In the genomic region with DNA sequence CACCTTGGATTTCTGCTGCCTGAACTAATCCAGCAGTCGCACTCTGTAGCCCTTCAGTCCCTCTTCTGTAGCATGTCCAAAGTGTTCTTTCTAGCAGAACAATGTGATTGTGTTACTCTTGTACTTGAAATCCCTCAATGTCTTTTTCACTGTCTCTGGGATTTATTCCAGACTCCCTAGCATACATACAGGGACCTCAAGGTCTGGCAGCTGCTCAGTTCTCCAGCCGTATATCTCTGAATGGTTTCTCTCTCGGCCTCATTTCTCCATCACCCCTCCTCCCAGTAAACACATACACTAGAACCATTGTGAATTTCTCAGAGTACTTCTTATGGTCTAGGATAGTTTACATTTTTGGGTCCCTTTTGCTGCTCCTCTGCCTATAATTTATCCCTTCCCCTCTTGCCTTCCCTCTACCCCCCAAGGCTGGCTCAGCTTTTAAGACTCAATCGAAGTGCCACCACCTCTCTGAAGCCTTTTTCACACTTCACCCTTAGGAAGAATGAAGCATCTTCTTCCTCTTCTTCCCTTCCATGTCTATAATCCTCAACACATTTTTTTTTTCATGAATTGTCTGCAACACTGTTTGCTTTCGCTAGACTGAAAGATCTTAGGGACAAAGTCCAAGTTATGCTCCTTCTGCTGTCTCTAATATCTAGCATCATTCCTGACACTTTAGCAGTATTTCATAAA, we compare ENCODE assay signal across 32 cellular contexts.
A peak's percentile ranks its signal among the peaks of the same experiment; 100 is the strongest.
DNase-seq lines count a peak whose midpoint lies in the region; ATAC-seq, FAIRE-seq and TF ChIP-seq lines count a peak whose summit lies in the region.
"Had no signal": no experiment of that assay in that cellular context is flagged by ENCODE, and none has a peak within 500 bp of the region (broad histone marks: within the 10 kb centered on the region; RNA-seq: fewer than 3 reads in every experiment).

No MANE protein-coding gene starts in this region.

- peaks cover 4% of the 10 kb centered on the region for H3K9me3 Mint-ChIP-seq in stimulated activated memory B cell treated with anti-CD40 and anti-IgM and Interleukin-4, amounts not matched to agents 10 μg/mL and 1 μg/mL and 100 μg/mL, for 72 hours
- peaks cover 18% of the 10 kb centered on the region for H3K9me3 Mint-ChIP-seq in activated CD4-positive, alpha-beta T cell treated with anti-CD3 and anti-CD28 coated beads, Interleukin-2, amount 10 ng/mL, durations not matched to agents 24 days and 14 days
- H3K9me3 Mint-ChIP-seq: activated naive CD4-positive, alpha-beta T cell treated with anti-CD3 and anti-CD28 coated beads, Interleukin-2, amount 50 U/mL, for 24 hours; activated T-helper 17 cell treated with anti-CD3 and anti-CD28 coated beads, Interleukin-2, amount 50 U/mL, for 72 hours had no signal

- H3K4me3 Mint-ChIP-seq in stimulated activated memory B cell treated with anti-CD40 and anti-IgM and Interleukin-4, amounts not matched to agents 10 μg/mL and 1 μg/mL and 100 μg/mL, for 72 hours = no peak overlapping the region
- H3K4me3 Mint-ChIP-seq in activated CD4-positive, alpha-beta T cell treated with anti-CD3 and anti-CD28 coated beads, Interleukin-2, amount 10 ng/mL, durations not matched to agents 24 days and 14 days = no peak overlapping the region
- H3K4me3 Mint-ChIP-seq: activated CD4-positive, alpha-beta memory T cell treated with anti-CD3 and anti-CD28 coated beads, Interleukin-2, amount 10 ng/mL, durations not matched to agents 7 days and 5 days; activated naive CD4-positive, alpha-beta T cell treated with anti-CD3 and anti-CD28 coated beads, Interleukin-2, amount 50 U/mL, for 24 hours; activated T-helper 17 cell treated with anti-CD3 and anti-CD28 coated beads, Interleukin-2, amount 50 U/mL, for 72 hours; endodermal cell; neural progenitor cell had no signal

- H3K36me3 Mint-ChIP-seq in stimulated activated memory B cell treated with anti-CD40 and anti-IgM and Interleukin-4, amounts not matched to agents 10 μg/mL and 1 μg/mL and 100 μg/mL, for 72 hours = peaks cover 16% of the 10 kb centered on the region
- peaks cover 8% of the 10 kb centered on the region for H3K36me3 Mint-ChIP-seq in activated CD4-positive, alpha-beta T cell treated with anti-CD3 and anti-CD28 coated beads, Interleukin-2, amount 10 ng/mL, durations not matched to agents 24 days and 14 days (ENCODE audit: low read depth)

- ATAC-seq in stimulated activated memory B cell treated with anti-CD40 and anti-IgM and Interleukin-4, amounts not matched to agents 10 μg/mL and 1 μg/mL and 100 μg/mL, for 72 hours = no peak
- ATAC-seq in HG03159 (IDR thresholded peaks at IDR 0.05; ENCODE audit: unreplicated experiment) = no peak
- ATAC-seq: activated T-helper 17 cell treated with anti-CD3 and anti-CD28 coated beads, Interleukin-2, amount 50 U/mL, for 72 hours; gastroesophageal sphincter; stimulated activated naive CD8-positive, alpha-beta T cell treated with anti-CD3 and anti-CD28 coated beads, Interleukin-15, Interleukin-2, amounts not matched to agents 100 U/mL and 50 U/mL, for 24 hours had no signal

- H3K27me3 ChIP-seq in vagina = no peaks in the 10 kb centered on the region
- H3K27me3 ChIP-seq: BLaER1 treated with 17β-estradiol and CSF1 and Interleukin-3, amounts not matched to agents 10 nM and 100 nM; gastroesophageal sphincter; neural progenitor cell; SJSA1; tibial artery had no signal

- H3K4me1 ChIP-seq in vagina = no peaks in the 10 kb centered on the region

- no peak overlapping the region for H3K4me3 ChIP-seq in vagina
- H3K4me3 ChIP-seq: gastroesophageal sphincter, left ventricle myocardium inferior, neural progenitor cell, SJSA1, tibial artery had no signal

- H3K4me1 Mint-ChIP-seq in stimulated activated memory B cell treated with anti-CD40 and anti-IgM and Interleukin-4, amounts not matched to agents 10 μg/mL and 1 μg/mL and 100 μg/mL, for 72 hours = peaks cover 43% of the 10 kb centered on the region
- peaks cover 8% of the 10 kb centered on the region for H3K4me1 Mint-ChIP-seq in activated CD4-positive, alpha-beta T cell treated with anti-CD3 and anti-CD28 coated beads, Interleukin-2, amount 10 ng/mL, durations not matched to agents 24 days and 14 days

- no peak for TF ChIP-seq POLR2A in vagina (IDR thresholded peaks at IDR 0.05)

- H3K27ac ChIP-seq in vagina = no peak overlapping the region
- H3K27ac ChIP-seq: left ventricle myocardium inferior, neural progenitor cell, parathyroid adenoma, SJSA1, tibial artery had no signal

- H3K36me3 ChIP-seq in vagina = no peaks in the 10 kb centered on the region
- H3K36me3 ChIP-seq: gastroesophageal sphincter, left ventricle myocardium inferior, neural progenitor cell, SJSA1, tibial artery had no signal

- DNase-seq in HTR-8/SVneo (ENCODE audit: insufficient read length, low spot score) = no peak
- DNase-seq in epidermal melanocyte (ENCODE audit: insufficient read length, low spot score) = peak; percentile 58
- peak; percentile 47 for DNase-seq in midbrain (lab: John Stamatoyannopoulos, UW)
- DNase-seq in vagina (ENCODE audit: extremely low spot score in 2 of 2) = no peak
- DNase-seq in activated CD4-positive, alpha-beta T cell treated with anti-CD3 and anti-CD28 coated beads, Interleukin-2, amount 10 ng/mL, durations not matched to agents 24 days and 14 days = no peak
- DNase-seq: activated CD4-positive, alpha-beta memory T cell treated with anti-CD3 and anti-CD28 coated beads, Interleukin-2, amount 10 ng/mL, durations not matched to agents 7 days and 5 days; activated CD8-positive, alpha-beta memory T cell treated with anti-CD3 and anti-CD28 coated beads, Interleukin-2, amount 50 U/mL, for 48 hours; central memory CD4-positive, alpha-beta T cell; DMS79 treated with DMSO at 0.1 percent for 48 hours; endodermal cell; GF-D8; HCEC 1CT; KBM-7; left ventricle myocardium inferior; NCI-H1105; NCI-H187 treated with DMSO at 0.1 percent for 48 hours; NCI-H226; NCI-H748 treated with DMSO at 0.1 percent for 48 hours; RPMI8226; stimulated activated naive CD8-positive, alpha-beta T cell treated with anti-CD3 and anti-CD28 coated beads, Interleukin-15, Interleukin-2, amounts not matched to agents 100 U/mL and 50 U/mL, for 24 hours; T-helper 1 cell; tibial artery had no signal

- intact Hi-C loops in vagina (cut with DNase I) = no loop called here
- intact Hi-C loops in activated CD4-positive, alpha-beta T cell treated with anti-CD3 and anti-CD28 coated beads, Interleukin-2, amount 10 ng/mL, durations not matched to agents 24 days and 14 days (cut with micrococcal nuclease) = no loop called here

- TF ChIP-seq CTCF in vagina (IDR thresholded peaks at IDR 0.05) = no peak

- H3K27me3 Mint-ChIP-seq in stimulated activated memory B cell treated with anti-CD40 and anti-IgM and Interleukin-4, amounts not matched to agents 10 μg/mL and 1 μg/mL and 100 μg/mL, for 72 hours = no peaks in the 10 kb centered on the region
- no peaks in the 10 kb centered on the region for H3K27me3 Mint-ChIP-seq in activated CD4-positive, alpha-beta T cell treated with anti-CD3 and anti-CD28 coated beads, Interleukin-2, amount 10 ng/mL, durations not matched to agents 24 days and 14 days
- H3K27me3 Mint-ChIP-seq: activated CD4-positive, alpha-beta memory T cell treated with anti-CD3 and anti-CD28 coated beads, Interleukin-2, amount 10 ng/mL, durations not matched to agents 7 days and 5 days; activated naive CD4-positive, alpha-beta T cell treated with anti-CD3 and anti-CD28 coated beads, Interleukin-2, amount 50 U/mL, for 24 hours; activated T-helper 17 cell treated with anti-CD3 and anti-CD28 coated beads, Interleukin-2, amount 50 U/mL, for 72 hours had no signal

- peak; percentile 62 for FAIRE-seq in HTR-8/SVneo (lab: Jason Lieb, UNC)
- FAIRE-seq: islet of Langerhans had no signal

- no peaks in the 10 kb centered on the region for H3K9me3 ChIP-seq in vagina
- H3K9me3 ChIP-seq: gastroesophageal sphincter, left ventricle myocardium inferior, SJSA1, tibial artery had no signal

- H3K27ac Mint-ChIP-seq in stimulated activated memory B cell treated with anti-CD40 and anti-IgM and Interleukin-4, amounts not matched to agents 10 μg/mL and 1 μg/mL and 100 μg/mL, for 72 hours = peak overlapping the region; percentile 62
- no peak overlapping the region for H3K27ac Mint-ChIP-seq in activated CD4-positive, alpha-beta T cell treated with anti-CD3 and anti-CD28 coated beads, Interleukin-2, amount 10 ng/mL, durations not matched to agents 24 days and 14 days
- H3K27ac Mint-ChIP-seq: activated CD4-positive, alpha-beta memory T cell treated with anti-CD3 and anti-CD28 coated beads, Interleukin-2, amount 10 ng/mL, durations not matched to agents 7 days and 5 days; activated naive CD4-positive, alpha-beta T cell treated with anti-CD3 and anti-CD28 coated beads, Interleukin-2, amount 50 U/mL, for 24 hours; activated T-helper 17 cell treated with anti-CD3 and anti-CD28 coated beads, Interleukin-2, amount 50 U/mL, for 72 hours; endodermal cell; neural progenitor cell had no signal

Comparison
In these comparisons a context has a peak if more than half of its experiments do, and no peak if none do; other contexts are left out.
1. DNase-seq: peak in epidermal melanocyte (single experiment) and midbrain (single experiment); none in HTR-8/SVneo (single experiment), vagina (0 of 2) and activated CD4-positive, alpha-beta T cell treated with anti-CD3 and anti-CD28 coated beads, Interleukin-2, amount 10 ng/mL, durations not matched to agents 24 days and 14 days (single experiment).